Comparison of ENCODE assay signal across 9 cellular contexts in genomic region chr4:78667764-78668163, GRCh38.
DNase-seq lines count a peak whose midpoint lies in the region; ATAC-seq and TF ChIP-seq lines count a peak whose summit lies in the region.
"Had no signal": no experiment of that assay in that cellular context is flagged by ENCODE, and none has a peak within 500 bp of the region (broad histone marks: within the 10 kb centered on the region; RNA-seq: fewer than 3 reads in every experiment).

No MANE protein-coding gene starts in this region.

- CTCF ChIA-PET in CD8-positive, alpha-beta T cell (lab: Charles Lee): interaction anchor here (1.2 to 1.6 kb wide), 2 partner anchors 20 to 23 kb away, joined by 3 read pairs; no protein-coding TSS in a partner anchor

- H3K4me3 ChIP-seq in CD8-positive, alpha-beta T cell (ENCODE audit: low read depth, low read length): no peak overlapping the region
- no peak overlapping the region for H3K4me3 ChIP-seq in esophagus muscularis mucosa

- H3K4me3 Mint-ChIP-seq in CD8-positive, alpha-beta T cell: no peak overlapping the region
- H3K4me3 Mint-ChIP-seq in type B pancreatic cell: no peak overlapping the region

- H3K27me3 ChIP-seq in CD8-positive, alpha-beta T cell (ENCODE audit: insufficient read depth, low read length): no peaks in the 10 kb centered on the region
- no peaks in the 10 kb centered on the region for H3K27me3 ChIP-seq in esophagus muscularis mucosa

- DNase-seq in left ventricle myocardium superior (no peak), GF-D8 (lab: John Stamatoyannopoulos, UW) (no peak), esophagus muscularis mucosa (ENCODE audit: extremely low spot score) (no peak), type B pancreatic cell (ENCODE audit: extremely low spot score, unreplicated experiment) (no peak)
- no peak for DNase-seq in CD8-positive, alpha-beta T cell
- DNase-seq: foreskin melanocyte had no signal

- no peak overlapping the region for H3K27ac ChIP-seq in CD8-positive, alpha-beta T cell (ENCODE audit: low read depth, low read length)
- no peak overlapping the region for H3K27ac ChIP-seq in esophagus muscularis mucosa (replicated peaks in 1 of 4)

- TF ChIP-seq EP300 in esophagus muscularis mucosa (IDR thresholded peaks at IDR 0.05): no peak

- no peaks in the 10 kb centered on the region for H3K4me1 ChIP-seq in CD8-positive, alpha-beta T cell (ENCODE audit: insufficient read depth, low read length)
- H3K4me1 ChIP-seq in esophagus muscularis mucosa: peaks cover 8 to 36% (median 31%) of the 10 kb centered on the region in 4 donors

- no peaks in the 10 kb centered on the region for H3K27me3 Mint-ChIP-seq in CD8-positive, alpha-beta T cell (ENCODE audit: low read depth)
- H3K27me3 Mint-ChIP-seq in type B pancreatic cell: peaks cover 3% of the 10 kb centered on the region

- no peaks in the 10 kb centered on the region for H3K36me3 ChIP-seq in CD8-positive, alpha-beta T cell (ENCODE audit: insufficient read depth, low read length)
- H3K36me3 ChIP-seq in esophagus muscularis mucosa: no peaks in the 10 kb centered on the region

- H3K4me1 Mint-ChIP-seq in CD8-positive, alpha-beta T cell (ENCODE audit: low read depth): peaks cover 14% of the 10 kb centered on the region
- peaks cover 5% of the 10 kb centered on the region for H3K4me1 Mint-ChIP-seq in type B pancreatic cell (ENCODE audit: unreplicated experiment)

- H3K9me3 Mint-ChIP-seq in CD8-positive, alpha-beta T cell: no peaks in the 10 kb centered on the region
- H3K9me3 Mint-ChIP-seq in type B pancreatic cell: no peaks in the 10 kb centered on the region

- no peaks in the 10 kb centered on the region for H3K36me3 Mint-ChIP-seq in CD8-positive, alpha-beta T cell
- H3K36me3 Mint-ChIP-seq in type B pancreatic cell: no peaks in the 10 kb centered on the region

- ATAC-seq in GM18861 (IDR thresholded peaks at IDR 0.05; ENCODE audit: unreplicated experiment) (peak; percentile 74), GM21526 (IDR thresholded peaks at IDR 0.05; ENCODE audit: low FRiP score, unreplicated experiment) (peak; percentile 90), HG03354 (IDR thresholded peaks at IDR 0.05; ENCODE audit: poor library complexity, severe bottlenecking, unreplicated experiment) (peak; percentile 84), left ventricle myocardium superior (peak; percentile 55)
- ATAC-seq in CD8-positive, alpha-beta T cell: no peak

- TF ChIP-seq CTCF in CD8-positive, alpha-beta T cell (IDR thresholded peaks at IDR 0.05): no peak
- TF ChIP-seq CTCF in esophagus muscularis mucosa (IDR thresholded peaks at IDR 0.05): no peak
- TF ChIP-seq CTCF in type B pancreatic cell (conservative IDR thresholded peaks at IDR 0.05): no peak

- intact Hi-C loops in left ventricle myocardium superior (cut with micrococcal nuclease): no loop called here
- intact Hi-C loops in CD8-positive, alpha-beta T cell (cut with DNase I, micrococcal nuclease): no loop called here
- intact Hi-C loops in esophagus muscularis mucosa (cut with DNase I): no loop called here

- no peak overlapping the region for H3K27ac Mint-ChIP-seq in CD8-positive, alpha-beta T cell
- no peak overlapping the region for H3K27ac Mint-ChIP-seq in type B pancreatic cell

- POLR2A ChIA-PET in CD8-positive, alpha-beta T cell (lab: Charles Lee): no interaction called here

- H3K9me3 ChIP-seq in CD8-positive, alpha-beta T cell (ENCODE audit: low read length): no peaks in the 10 kb centered on the region
- no peaks in the 10 kb centered on the region for H3K9me3 ChIP-seq in esophagus muscularis mucosa

- TF ChIP-seq POLR2A in esophagus muscularis mucosa (IDR thresholded peaks at IDR 0.05; ENCODE audit: low read depth): no peak

- 71% methylated on average over 2 of the region's 2 CpGs for WGBS in esophagus muscularis mucosa
